In the genomic region with DNA sequence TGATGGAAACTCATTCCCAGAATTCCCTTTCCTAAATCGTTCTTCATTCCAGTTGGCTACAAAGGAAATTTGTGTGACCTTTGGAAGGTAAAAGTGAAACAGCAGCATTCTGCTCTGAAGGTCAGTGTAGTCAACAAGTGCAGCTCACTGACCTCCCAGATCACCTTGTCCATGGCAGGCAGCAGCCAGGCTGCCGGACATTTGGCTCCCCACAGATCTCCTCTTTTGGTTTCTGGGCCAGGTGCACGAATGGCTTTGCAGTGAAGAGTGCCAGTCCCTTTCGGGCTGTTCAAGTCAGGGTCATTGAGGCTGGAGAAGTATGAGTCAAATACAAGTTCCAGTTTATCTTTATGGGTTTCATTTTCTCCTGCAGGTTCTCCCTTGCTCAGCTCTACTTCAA, we compare ENCODE assay signal across 2 cellular contexts.
TF ChIP-seq lines count a peak whose summit lies in the region.

No MANE protein-coding gene starts in this region.

TF ChIP-seq in A549, 52 proteins besides CTCF, POLR2A, EP300 and RAD21:
- no peak for TF ChIP-seq KDM5A (IDR thresholded peaks at IDR 0.05)
- no peak for TF ChIP-seq NR3C1 (IDR thresholded peaks at IDR 0.05)
- TF ChIP-seq SREBF2 (IDR thresholded peaks at IDR 0.05) = no peak
- no peak for TF ChIP-seq MAZ (IDR thresholded peaks at IDR 0.05; ENCODE audit: borderline replicate concordance, low read depth, low read length)
- no peak for TF ChIP-seq PBX3 (IDR thresholded peaks at IDR 0.05)
- TF ChIP-seq CBX8 (IDR thresholded peaks at IDR 0.05) = no peak
- no peak for TF ChIP-seq HOXA7 (CRISPR knock-in tag; IDR thresholded peaks at IDR 0.05)
- TF ChIP-seq NFE2L2 (conservative IDR thresholded peaks at IDR 0.05; ENCODE audit: low read length) = no peak

TF ChIP-seq in HepG2, 621 proteins besides CTCF, POLR2A, EP300 and RAD21:
- TF ChIP-seq DMAP1 (CRISPR knock-in tag; IDR thresholded peaks at IDR 0.05) (no peak), SP4 (CRISPR knock-in tag; IDR thresholded peaks at IDR 0.05) (no peak), GTF3A (CRISPR knock-in tag; conservative IDR thresholded peaks at IDR 0.05) (no peak), ZBTB10 (CRISPR knock-in tag; IDR thresholded peaks at IDR 0.05; ENCODE audit: borderline replicate concordance) (no peak), WIZ (CRISPR knock-in tag; IDR thresholded peaks at IDR 0.05) (no peak), NFKB2 (CRISPR knock-in tag; IDR thresholded peaks at IDR 0.05; ENCODE audit: borderline replicate concordance) (no peak)
- TF ChIP-seq, protein P1, sequence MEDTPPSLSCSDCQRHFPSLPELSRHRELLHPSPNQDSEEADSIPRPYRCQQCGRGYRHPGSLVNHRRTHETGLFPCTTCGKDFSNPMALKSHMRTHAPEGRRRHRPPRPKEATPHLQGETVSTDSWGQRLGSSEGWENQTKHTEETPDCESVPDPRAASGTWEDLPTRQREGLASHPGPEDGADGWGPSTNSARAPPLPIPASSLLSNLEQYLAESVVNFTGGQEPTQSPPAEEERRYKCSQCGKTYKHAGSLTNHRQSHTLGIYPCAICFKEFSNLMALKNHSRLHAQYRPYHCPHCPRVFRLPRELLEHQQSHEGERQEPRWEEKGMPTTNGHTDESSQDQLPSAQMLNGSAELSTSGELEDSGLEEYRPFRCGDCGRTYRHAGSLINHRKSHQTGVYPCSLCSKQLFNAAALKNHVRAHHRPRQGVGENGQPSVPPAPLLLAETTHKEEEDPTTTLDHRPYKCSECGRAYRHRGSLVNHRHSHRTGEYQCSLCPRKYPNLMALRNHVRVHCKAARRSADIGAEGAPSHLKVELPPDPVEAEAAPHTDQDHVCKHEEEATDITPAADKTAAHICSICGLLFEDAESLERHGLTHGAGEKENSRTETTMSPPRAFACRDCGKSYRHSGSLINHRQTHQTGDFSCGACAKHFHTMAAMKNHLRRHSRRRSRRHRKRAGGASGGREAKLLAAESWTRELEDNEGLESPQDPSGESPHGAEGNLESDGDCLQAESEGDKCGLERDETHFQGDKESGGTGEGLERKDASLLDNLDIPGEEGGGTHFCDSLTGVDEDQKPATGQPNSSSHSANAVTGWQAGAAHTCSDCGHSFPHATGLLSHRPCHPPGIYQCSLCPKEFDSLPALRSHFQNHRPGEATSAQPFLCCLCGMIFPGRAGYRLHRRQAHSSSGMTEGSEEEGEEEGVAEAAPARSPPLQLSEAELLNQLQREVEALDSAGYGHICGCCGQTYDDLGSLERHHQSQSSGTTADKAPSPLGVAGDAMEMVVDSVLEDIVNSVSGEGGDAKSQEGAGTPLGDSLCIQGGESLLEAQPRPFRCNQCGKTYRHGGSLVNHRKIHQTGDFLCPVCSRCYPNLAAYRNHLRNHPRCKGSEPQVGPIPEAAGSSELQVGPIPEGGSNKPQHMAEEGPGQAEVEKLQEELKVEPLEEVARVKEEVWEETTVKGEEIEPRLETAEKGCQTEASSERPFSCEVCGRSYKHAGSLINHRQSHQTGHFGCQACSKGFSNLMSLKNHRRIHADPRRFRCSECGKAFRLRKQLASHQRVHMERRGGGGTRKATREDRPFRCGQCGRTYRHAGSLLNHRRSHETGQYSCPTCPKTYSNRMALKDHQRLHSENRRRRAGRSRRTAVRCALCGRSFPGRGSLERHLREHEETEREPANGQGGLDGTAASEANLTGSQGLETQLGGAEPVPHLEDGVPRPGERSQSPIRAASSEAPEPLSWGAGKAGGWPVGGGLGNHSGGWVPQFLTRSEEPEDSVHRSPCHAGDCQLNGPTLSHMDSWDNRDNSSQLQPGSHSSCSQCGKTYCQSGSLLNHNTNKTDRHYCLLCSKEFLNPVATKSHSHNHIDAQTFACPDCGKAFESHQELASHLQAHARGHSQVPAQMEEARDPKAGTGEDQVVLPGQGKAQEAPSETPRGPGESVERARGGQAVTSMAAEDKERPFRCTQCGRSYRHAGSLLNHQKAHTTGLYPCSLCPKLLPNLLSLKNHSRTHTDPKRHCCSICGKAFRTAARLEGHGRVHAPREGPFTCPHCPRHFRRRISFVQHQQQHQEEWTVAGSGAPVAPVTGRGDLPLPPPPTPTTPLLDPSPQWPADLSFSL (CRISPR knock-in tag; IDR thresholded peaks at IDR 0.05) = no peak
- TF ChIP-seq, protein P2, sequence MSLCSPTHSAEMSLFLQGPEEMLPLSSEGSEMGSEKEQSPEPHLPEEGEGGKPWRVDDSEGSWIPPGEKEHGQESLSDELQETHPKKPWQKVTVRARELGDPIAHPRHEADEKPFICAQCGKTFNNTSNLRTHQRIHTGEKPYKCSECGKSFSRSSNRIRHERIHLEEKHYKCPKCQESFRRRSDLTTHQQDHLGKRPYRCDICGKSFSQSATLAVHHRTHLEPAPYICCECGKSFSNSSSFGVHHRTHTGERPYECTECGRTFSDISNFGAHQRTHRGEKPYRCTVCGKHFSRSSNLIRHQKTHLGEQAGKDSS (CRISPR knock-in tag; IDR thresholded peaks at IDR 0.05; ENCODE audit: borderline replicate concordance, low read depth) = no peak
